Comparison of ENCODE assay signal across 12 cellular contexts in the genomic region with DNA sequence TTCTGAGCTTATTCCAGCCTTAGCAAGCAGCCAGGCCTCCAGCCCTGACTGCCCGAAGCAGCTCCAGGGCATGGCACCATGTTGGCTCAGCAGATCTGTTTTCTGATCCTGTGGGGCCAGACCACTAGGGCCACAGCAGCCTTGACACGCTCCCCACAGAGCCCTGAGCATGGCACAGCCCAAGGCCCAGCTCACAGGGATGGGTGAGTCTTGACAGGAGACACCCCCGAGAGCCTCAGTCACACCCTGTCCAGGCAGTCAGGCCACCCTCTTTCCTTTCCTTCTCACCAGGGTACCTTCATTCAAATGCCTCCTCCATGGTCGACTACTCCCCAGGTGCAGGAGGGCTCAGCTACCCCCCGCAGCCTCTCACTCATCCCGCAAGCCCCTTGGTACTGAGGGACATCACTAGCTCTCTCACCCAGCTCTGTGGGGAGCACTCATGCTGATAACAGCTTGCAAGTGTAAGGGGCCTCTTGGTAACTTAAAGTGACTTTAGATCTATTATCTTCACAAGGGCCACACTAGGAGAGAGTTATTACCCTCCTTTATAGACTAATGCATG. TPM values are rescaled to one million over a fixed set of nuclear protein-coding genes. Genes with fewer than 3 reads are reported as not detected.
A peak's percentile ranks its signal among the peaks of the same experiment; 100 is the strongest.
DNase-seq lines count a peak whose midpoint lies in the region; ATAC-seq and TF ChIP-seq lines count a peak whose summit lies in the region.
"Had no signal": no experiment of that assay in that cellular context is flagged by ENCODE, and none has a peak within 500 bp of the region (broad histone marks: within the 10 kb centered on the region; RNA-seq: fewer than 3 reads in every experiment).

No MANE protein-coding gene starts in this region.

- no peak for TF ChIP-seq POLR2A in erythroblast (IDR thresholded peaks at IDR 0.05; ENCODE audit: low read length)
- no peak for TF ChIP-seq POLR2A in gastroesophageal sphincter (IDR thresholded peaks at IDR 0.05)

- peak overlapping the region; percentile 65 for H3K27ac Mint-ChIP-seq in activated naive CD4-positive, alpha-beta T cell treated with anti-CD3 and anti-CD28 coated beads for 36 hours

- H3K36me3 ChIP-seq in subcutaneous abdominal adipose tissue (ENCODE audit: control insufficient read depth in 5 of 5, insufficient read depth in 5 of 5, low read length in 5 of 5) = peaks cover 0 to 19% (median 11%) of the 10 kb centered on the region in 5 donors
- peaks cover 0 to 13% of the 10 kb centered on the region in 2 donors for H3K36me3 ChIP-seq in gastroesophageal sphincter

- H3K4me3 ChIP-seq in subcutaneous abdominal adipose tissue (ENCODE audit: low read depth in 1 of 5, low read length in 5 of 5) = no peak overlapping the region
- H3K4me3 ChIP-seq in gastroesophageal sphincter = no peak overlapping the region
- H3K4me3 ChIP-seq: right atrium auricular region had no signal

- H3K27ac ChIP-seq in subcutaneous abdominal adipose tissue (ENCODE audit: low read depth, low read length) (peak overlapping the region; percentile 62), gastroesophageal sphincter (peak overlapping the region in 2 of 4 donors; percentile 34 to 97)

- no peak for DNase-seq in activated naive CD4-positive, alpha-beta T cell treated with anti-CD3 and anti-CD28 coated beads for 36 hours
- DNase-seq in activated naive CD4-positive, alpha-beta T cell (lab: John Stamatoyannopoulos, UW) = no peak
- DNase-seq in OCI-M1 (lab: John Stamatoyannopoulos, UW) (peak; percentile 42), erythroblast (lab: John Stamatoyannopoulos, UW) (peak; percentile 69 to 73), UCSD-AML1 (lab: John Stamatoyannopoulos, UW; ENCODE audit: unreplicated experiment) (no peak), posterior cingulate gyrus (no peak)
- DNase-seq: mesenchymal stem cell, NCI-H1105 treated with DMSO at 0.1 percent for 48 hours, NCI-H748 treated with DMSO at 0.1 percent for 48 hours had no signal

- H3K9me3 Mint-ChIP-seq in activated naive CD4-positive, alpha-beta T cell treated with anti-CD3 and anti-CD28 coated beads for 36 hours = no peaks in the 10 kb centered on the region

- WGBS in gastroesophageal sphincter (ENCODE audit: low coverage in 1 of 2), 2 donors = 83 to 86% methylated on average over 2 to 4 of the region's 6 CpGs

- peak overlapping the region in 1 of 5 donors; percentile 51 for H3K9ac ChIP-seq in subcutaneous abdominal adipose tissue (ENCODE audit: low read length in 5 of 5)

- H3K4me1 ChIP-seq in subcutaneous abdominal adipose tissue (ENCODE audit: control insufficient read depth in 5 of 5, insufficient read depth in 5 of 5, low read length in 5 of 5) = peaks cover 11 to 69% (median 57%) of the 10 kb centered on the region in 5 donors
- H3K4me1 ChIP-seq in gastroesophageal sphincter = peaks cover 0 to 76% (median 31%) of the 10 kb centered on the region in 3 donors

- H3K27me3 Mint-ChIP-seq in activated naive CD4-positive, alpha-beta T cell treated with anti-CD3 and anti-CD28 coated beads for 36 hours (ENCODE audit: low read depth) = no peaks in the 10 kb centered on the region

- intact Hi-C loops in activated naive CD4-positive, alpha-beta T cell treated with anti-CD3 and anti-CD28 coated beads for 36 hours (cut with micrococcal nuclease) = no loop called here
- intact Hi-C loops in posterior cingulate gyrus (cut with DNase I) = loop anchor here (5.0 kb wide), 1 partner anchor 164 kb away; a partner anchor contains a TSS

- peaks cover 6% of the 10 kb centered on the region for H3K36me3 Mint-ChIP-seq in activated naive CD4-positive, alpha-beta T cell treated with anti-CD3 and anti-CD28 coated beads for 36 hours (ENCODE audit: low read depth)

- TF ChIP-seq EP300 in gastroesophageal sphincter (IDR thresholded peaks at IDR 0.05) = no peak

- no peaks in the 10 kb centered on the region for H3K9me3 ChIP-seq in subcutaneous abdominal adipose tissue (ENCODE audit: control insufficient read depth in 5 of 5, low read length in 5 of 5)
- H3K9me3 ChIP-seq in gastroesophageal sphincter = no peaks in the 10 kb centered on the region
- H3K9me3 ChIP-seq: right atrium auricular region had no signal

- H3K4me1 Mint-ChIP-seq in activated naive CD4-positive, alpha-beta T cell treated with anti-CD3 and anti-CD28 coated beads for 36 hours (ENCODE audit: low read depth) = peaks cover 67% of the 10 kb centered on the region

- no peak overlapping the region for H3K4me3 Mint-ChIP-seq in activated naive CD4-positive, alpha-beta T cell treated with anti-CD3 and anti-CD28 coated beads for 36 hours

- no peak for ATAC-seq in gastroesophageal sphincter

- TF ChIP-seq CTCF in gastroesophageal sphincter (IDR thresholded peaks at IDR 0.05) = no peak

- no peaks in the 10 kb centered on the region for H3K27me3 ChIP-seq in subcutaneous abdominal adipose tissue (ENCODE audit: control insufficient read depth in 5 of 5, insufficient read depth in 4 of 5, low read length in 5 of 5)
- peaks cover 6% of the 10 kb centered on the region for H3K27me3 ChIP-seq in gastroesophageal sphincter
- H3K27me3 ChIP-seq: right atrium auricular region had no signal

- CTCF ChIA-PET in activated naive CD4-positive, alpha-beta T cell treated with anti-CD3 and anti-CD28 coated beads for 36 hours (lab: Charles Lee) = interaction anchor here (0.6 to 32.9 kb wide), 18 partner anchors 8 to 468 kb away, joined by 3 to 992 read pairs (median 4); a partner anchor contains a TSS

RNA-seq across cellular contexts. Expression of a gene that starts 3.8 kb away (rescaled TPM):
- total RNA-seq in activated naive CD4-positive, alpha-beta T cell treated with anti-CD3 and anti-CD28 coated beads for 36 hours = under 1 TPM; 0.32 to 0.41 TPM
- total RNA-seq in gastroesophageal sphincter = under 1 TPM; 0.08 to 0.94 (median 0.22) TPM

RNA-seq across cellular contexts. Expression of a gene that starts 30.1 kb away (rescaled TPM):
- total RNA-seq in activated naive CD4-positive, alpha-beta T cell treated with anti-CD3 and anti-CD28 coated beads for 36 hours = 100 to 1,000 TPM; 124 to 132 TPM
- total RNA-seq in gastroesophageal sphincter = 100 to 1,000 TPM in 2 of 4 donors, 10 to 100 TPM in 2; 92.1 to 188 (median 101) TPM

RNA-seq across cellular contexts. Expression of a gene that starts 37.9 kb away (rescaled TPM):
- 10 to 100 TPM; 23.9 TPM for total RNA-seq in activated naive CD4-positive, alpha-beta T cell treated with anti-CD3 and anti-CD28 coated beads for 36 hours
- 10 to 100 TPM in 2 of 4 donors, 1 to 10 TPM in 2; 7.1 to 20.9 (median 11.6) TPM for total RNA-seq in gastroesophageal sphincter

RNA-seq across cellular contexts. Expression of a gene that starts 45.3 kb away (rescaled TPM):
- 10 to 100 TPM; 69.5 to 73.9 TPM for total RNA-seq in activated naive CD4-positive, alpha-beta T cell treated with anti-CD3 and anti-CD28 coated beads for 36 hours
- 10 to 100 TPM; 17.6 to 24.0 (median 19.6) TPM for total RNA-seq in gastroesophageal sphincter

Comparison
In these comparisons a context has a peak if more than half of its experiments do, and no peak if none do; other contexts are left out.
1. DNase-seq: peak in OCI-M1 (single experiment) and erythroblast (2 of 2); none in activated naive CD4-positive, alpha-beta T cell treated with anti-CD3 and anti-CD28 coated beads for 36 hours (single experiment), activated naive CD4-positive, alpha-beta T cell (0 of 4), UCSD-AML1 (single experiment) and posterior cingulate gyrus (0 of 10).